In the genomic region with DNA sequence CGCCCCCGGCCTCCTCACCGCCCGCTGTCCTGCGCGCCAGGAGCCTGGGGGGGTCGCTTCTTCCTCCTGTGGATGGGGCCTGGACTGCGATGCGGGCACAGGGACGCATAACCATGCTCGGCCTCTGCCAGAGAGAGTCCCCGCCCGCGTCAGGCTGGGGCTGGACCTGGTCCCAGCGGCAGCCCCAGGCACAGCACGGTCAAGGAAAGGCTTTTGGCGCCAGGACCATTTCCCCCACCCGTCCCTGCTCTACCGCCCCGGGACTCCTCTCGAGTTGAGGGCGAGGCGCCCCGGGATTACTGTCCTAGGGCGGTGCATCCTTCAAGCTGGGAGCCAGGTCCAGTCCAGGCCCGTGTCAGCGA, we compare ENCODE assay signal across 1 cellular context.
TF ChIP-seq lines count a peak whose summit lies in the region.

No MANE protein-coding gene starts in this region.

TF ChIP-seq in HepG2, 621 proteins besides CTCF, POLR2A, EP300 and RAD21:
- TF ChIP-seq TSC22D2 (CRISPR knock-in tag; IDR thresholded peaks at IDR 0.05; ENCODE audit: borderline replicate concordance), result no peak
- TF ChIP-seq, protein P1, sequence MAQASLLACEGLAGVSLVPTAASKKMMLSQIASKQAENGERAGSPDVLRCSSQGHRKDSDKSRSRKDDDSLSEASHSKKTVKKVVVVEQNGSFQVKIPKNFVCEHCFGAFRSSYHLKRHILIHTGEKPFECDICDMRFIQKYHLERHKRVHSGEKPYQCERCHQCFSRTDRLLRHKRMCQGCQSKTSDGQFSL (CRISPR knock-in tag; IDR thresholded peaks at IDR 0.05), result no peak
- TF ChIP-seq, protein P2, sequence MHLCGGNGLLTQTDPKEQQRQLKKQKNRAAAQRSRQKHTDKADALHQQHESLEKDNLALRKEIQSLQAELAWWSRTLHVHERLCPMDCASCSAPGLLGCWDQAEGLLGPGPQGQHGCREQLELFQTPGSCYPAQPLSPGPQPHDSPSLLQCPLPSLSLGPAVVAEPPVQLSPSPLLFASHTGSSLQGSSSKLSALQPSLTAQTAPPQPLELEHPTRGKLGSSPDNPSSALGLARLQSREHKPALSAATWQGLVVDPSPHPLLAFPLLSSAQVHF (CRISPR knock-in tag; IDR thresholded peaks at IDR 0.05), result 0 out of 2 replicates have a peak, but pooled peaks have one; percentile 9
